24 cellular contexts compared by ENCODE assay signal in genomic region chr17:5812590-5812989, GRCh38.
"Had no signal": no experiment of that assay in that cellular context is flagged by ENCODE, and none has a peak within 500 bp of the region (broad histone marks: within the 10 kb centered on the region; RNA-seq: fewer than 3 reads in every experiment).

No MANE protein-coding gene starts in this region.

- DNase-seq: colonic mucosa; cortex of kidney; effector CD8-positive, alpha-beta T cell; effector memory CD8-positive, alpha-beta T cell; endodermal cell; erythroblast; esophagus squamous epithelium; foreskin fibroblast; foreskin melanocyte; gastrocnemius medialis; glutamatergic neuron; hypothalamus; immature natural killer cell; left cardiac atrium; left lung; left ventricle myocardium superior; lower lobe of right lung; mesenchymal stem cell; midbrain; naive thymus-derived CD4-positive, alpha-beta T cell had no signal

- H3K36me3 ChIP-seq: colonic mucosa, esophagus squamous epithelium, gastrocnemius medialis, left lung, lower lobe of right lung had no signal

- H3K4me1 ChIP-seq: colonic mucosa, esophagus squamous epithelium, gastrocnemius medialis, left lung, lower lobe of right lung had no signal

- H3K27ac Mint-ChIP-seq: dendritic cell treated with granulocyte-macrophage colony-stimulating factor and Interleukin-4, amounts not matched to agents 40 ng/mL and 50 ng/mL, for 4 days; effector memory CD8-positive, alpha-beta T cell; immature natural killer cell; naive thymus-derived CD4-positive, alpha-beta T cell had no signal

- H3K27me3 ChIP-seq: colonic mucosa, gastrocnemius medialis, hepatocyte had no signal

- H3K4me3 Mint-ChIP-seq: dendritic cell treated with granulocyte-macrophage colony-stimulating factor and Interleukin-4, amounts not matched to agents 40 ng/mL and 50 ng/mL, for 4 days; effector memory CD8-positive, alpha-beta T cell; endodermal cell; immature natural killer cell; naive thymus-derived CD4-positive, alpha-beta T cell had no signal

- H3K9me3 ChIP-seq: colonic mucosa, gastrocnemius medialis had no signal

- H3K4me1 Mint-ChIP-seq: immature natural killer cell; naive thymus-derived CD4-positive, alpha-beta T cell had no signal

- H3K27ac ChIP-seq: colonic mucosa, epithelial cell of prostate, esophagus squamous epithelium, gastrocnemius medialis, hepatocyte, left lung, lower lobe of right lung had no signal

- ATAC-seq: effector memory CD8-positive, alpha-beta T cell; esophagus mucosa; gastrocnemius medialis; left cardiac atrium; left lung; left ventricle myocardium superior; lower lobe of right lung; naive thymus-derived CD4-positive, alpha-beta T cell had no signal

- H3K4me3 ChIP-seq: colonic mucosa, esophagus squamous epithelium, gastrocnemius medialis, hepatocyte, left lung, lower lobe of right lung had no signal
